In the genomic region with DNA sequence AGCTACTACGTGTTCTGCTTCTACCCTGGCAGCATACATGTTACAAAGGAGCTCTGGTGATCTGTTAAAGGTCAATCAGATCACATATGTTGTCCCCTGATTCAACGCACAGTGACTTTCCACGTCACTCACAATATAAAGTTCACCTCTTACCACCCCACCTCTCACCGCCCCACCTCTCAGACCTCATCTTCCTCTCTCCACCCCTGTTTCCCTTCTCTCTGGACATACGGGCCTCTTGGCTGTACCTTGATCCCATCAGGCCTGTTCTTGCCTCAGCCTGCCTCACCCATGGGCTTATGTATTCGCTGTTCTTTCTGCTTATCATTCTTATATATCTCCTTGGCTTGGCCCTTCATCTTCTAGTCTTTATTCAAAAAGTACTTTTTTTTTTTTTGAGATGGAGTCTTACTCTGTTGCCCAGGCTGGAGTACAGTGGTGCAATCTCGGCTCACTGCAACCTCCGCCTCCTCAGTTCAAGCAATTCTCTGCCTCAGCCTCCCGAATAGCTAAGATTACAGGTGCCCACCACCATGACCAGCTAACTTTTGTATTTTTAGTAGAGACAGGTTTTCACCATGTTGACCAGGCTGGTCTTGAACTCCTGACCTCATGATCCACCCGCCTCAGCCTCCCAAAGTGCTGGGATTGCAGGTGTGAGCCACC, we compare ENCODE assay signal across 1 cellular context.
A peak's percentile ranks its signal among the peaks of the same experiment; 100 is the strongest.
TF ChIP-seq lines count a peak whose summit lies in the region.
"Not testable (repeated sequence)": the region's sequence is repeated elsewhere in the genome, so short reads cannot be mapped to it uniquely, and the experiment has no call there.

No MANE protein-coding gene starts in this region.

TF ChIP-seq in HepG2, 621 proteins besides CTCF, POLR2A, EP300 and RAD21:
- TF ChIP-seq SPEN (CRISPR knock-in tag; IDR thresholded peaks at IDR 0.05; ENCODE audit: low read depth) = peak; percentile 34; the same call in 1 of the 2 replicates
- TF ChIP-seq ZFX (CRISPR knock-in tag; IDR thresholded peaks at IDR 0.05; ENCODE audit: low read depth) = peak; percentile 71
- peak; percentile 33; the same call in 1 of the 2 replicates for TF ChIP-seq NCOR1 (IDR thresholded peaks at IDR 0.05; ENCODE audit: borderline replicate concordance, low read length)
- peak; percentile 34; the same call in 1 of the 2 replicates for TF ChIP-seq NR2C2 (CRISPR knock-in tag; IDR thresholded peaks at IDR 0.05; ENCODE audit: borderline replicate concordance)
- peak; percentile 38 for TF ChIP-seq SAP130 (CRISPR knock-in tag; IDR thresholded peaks at IDR 0.05; ENCODE audit: low read depth)
- peak; percentile 67 for TF ChIP-seq ZNF460 (CRISPR knock-in tag; IDR thresholded peaks at IDR 0.05; ENCODE audit: borderline replicate concordance)
- TF ChIP-seq FOXK2 (IDR thresholded peaks at IDR 0.05) = peak; percentile 24; the same call in 1 of the 2 replicates
- TF ChIP-seq MIXL1 (CRISPR knock-in tag; IDR thresholded peaks at IDR 0.05) = 0 out of 2 replicates have a peak, but pooled peaks have one; percentile 12
- TF ChIP-seq CEBPG (CRISPR knock-in tag; IDR thresholded peaks at IDR 0.05) = peak; percentile 21; the same call in 1 of the 2 replicates
- TF ChIP-seq, protein P1, sequence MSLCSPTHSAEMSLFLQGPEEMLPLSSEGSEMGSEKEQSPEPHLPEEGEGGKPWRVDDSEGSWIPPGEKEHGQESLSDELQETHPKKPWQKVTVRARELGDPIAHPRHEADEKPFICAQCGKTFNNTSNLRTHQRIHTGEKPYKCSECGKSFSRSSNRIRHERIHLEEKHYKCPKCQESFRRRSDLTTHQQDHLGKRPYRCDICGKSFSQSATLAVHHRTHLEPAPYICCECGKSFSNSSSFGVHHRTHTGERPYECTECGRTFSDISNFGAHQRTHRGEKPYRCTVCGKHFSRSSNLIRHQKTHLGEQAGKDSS (CRISPR knock-in tag; IDR thresholded peaks at IDR 0.05; ENCODE audit: borderline replicate concordance, low read depth) = 0 out of 2 replicates have a peak, but pooled peaks have one; percentile 27
- TF ChIP-seq ZFP37 (CRISPR knock-in tag; IDR thresholded peaks at IDR 0.05; ENCODE audit: borderline replicate concordance) = 0 out of 2 replicates have a peak, but pooled peaks have one; percentile 40
- TF ChIP-seq ZSCAN25 (CRISPR knock-in tag; IDR thresholded peaks at IDR 0.05) = peak; percentile 84
- peak; percentile 48; the same call in 1 of the 2 replicates for TF ChIP-seq GATAD2A (CRISPR knock-in tag; IDR thresholded peaks at IDR 0.05)
- peak; percentile 13; the same call in 1 of the 2 replicates for TF ChIP-seq CEBPB (IDR thresholded peaks at IDR 0.05; ENCODE audit: borderline replicate concordance, low read depth, low read length)
- TF ChIP-seq HDAC1 (CRISPR knock-in tag; IDR thresholded peaks at IDR 0.05) = peak; percentile 26; the same call in 1 of the 2 replicates
- peak; percentile 69 for TF ChIP-seq ZNF121 (CRISPR knock-in tag; IDR thresholded peaks at IDR 0.05)
- peak; percentile 1; the same call in 1 of the 2 replicates for TF ChIP-seq HOXA3 (CRISPR knock-in tag; IDR thresholded peaks at IDR 0.05)
- peak; percentile 33; the same call in 1 of the 2 replicates for TF ChIP-seq ZFY (CRISPR knock-in tag; IDR thresholded peaks at IDR 0.05)
- TF ChIP-seq YEATS2 (CRISPR knock-in tag; IDR thresholded peaks at IDR 0.05; ENCODE audit: borderline replicate concordance) = 0 out of 2 replicates have a peak, but pooled peaks have one; percentile 45
- 0 out of 2 replicates have a peak, but pooled peaks have one; percentile 41 for TF ChIP-seq KAT8 (CRISPR knock-in tag; IDR thresholded peaks at IDR 0.05)
- peak; percentile 78 for TF ChIP-seq HNF4A (CRISPR knock-in tag; IDR thresholded peaks at IDR 0.05)
- TF ChIP-seq, protein P2, sequence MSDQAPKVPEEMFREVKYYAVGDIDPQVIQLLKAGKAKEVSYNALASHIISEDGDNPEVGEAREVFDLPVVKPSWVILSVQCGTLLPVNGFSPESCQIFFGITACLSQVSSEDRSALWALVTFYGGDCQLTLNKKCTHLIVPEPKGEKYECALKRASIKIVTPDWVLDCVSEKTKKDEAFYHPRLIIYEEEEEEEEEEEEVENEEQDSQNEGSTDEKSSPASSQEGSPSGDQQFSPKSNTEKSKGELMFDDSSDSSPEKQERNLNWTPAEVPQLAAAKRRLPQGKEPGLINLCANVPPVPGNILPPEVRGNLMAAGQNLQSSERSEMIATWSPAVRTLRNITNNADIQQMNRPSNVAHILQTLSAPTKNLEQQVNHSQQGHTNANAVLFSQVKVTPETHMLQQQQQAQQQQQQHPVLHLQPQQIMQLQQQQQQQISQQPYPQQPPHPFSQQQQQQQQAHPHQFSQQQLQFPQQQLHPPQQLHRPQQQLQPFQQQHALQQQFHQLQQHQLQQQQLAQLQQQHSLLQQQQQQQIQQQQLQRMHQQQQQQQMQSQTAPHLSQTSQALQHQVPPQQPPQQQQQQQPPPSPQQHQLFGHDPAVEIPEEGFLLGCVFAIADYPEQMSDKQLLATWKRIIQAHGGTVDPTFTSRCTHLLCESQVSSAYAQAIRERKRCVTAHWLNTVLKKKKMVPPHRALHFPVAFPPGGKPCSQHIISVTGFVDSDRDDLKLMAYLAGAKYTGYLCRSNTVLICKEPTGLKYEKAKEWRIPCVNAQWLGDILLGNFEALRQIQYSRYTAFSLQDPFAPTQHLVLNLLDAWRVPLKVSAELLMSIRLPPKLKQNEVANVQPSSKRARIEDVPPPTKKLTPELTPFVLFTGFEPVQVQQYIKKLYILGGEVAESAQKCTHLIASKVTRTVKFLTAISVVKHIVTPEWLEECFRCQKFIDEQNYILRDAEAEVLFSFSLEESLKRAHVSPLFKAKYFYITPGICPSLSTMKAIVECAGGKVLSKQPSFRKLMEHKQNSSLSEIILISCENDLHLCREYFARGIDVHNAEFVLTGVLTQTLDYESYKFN (CRISPR knock-in tag; conservative IDR thresholded peaks at IDR 0.05) = peak; percentile 47
- peak; percentile 55; the same call in 1 of the 2 replicates for TF ChIP-seq CREB1 (IDR thresholded peaks at IDR 0.05)
- TF ChIP-seq CREB1 (CRISPR knock-in tag; IDR thresholded peaks at IDR 0.05) = not testable (repeated sequence)
